ENCODE assay signal across 2 cellular contexts in the genomic region with DNA sequence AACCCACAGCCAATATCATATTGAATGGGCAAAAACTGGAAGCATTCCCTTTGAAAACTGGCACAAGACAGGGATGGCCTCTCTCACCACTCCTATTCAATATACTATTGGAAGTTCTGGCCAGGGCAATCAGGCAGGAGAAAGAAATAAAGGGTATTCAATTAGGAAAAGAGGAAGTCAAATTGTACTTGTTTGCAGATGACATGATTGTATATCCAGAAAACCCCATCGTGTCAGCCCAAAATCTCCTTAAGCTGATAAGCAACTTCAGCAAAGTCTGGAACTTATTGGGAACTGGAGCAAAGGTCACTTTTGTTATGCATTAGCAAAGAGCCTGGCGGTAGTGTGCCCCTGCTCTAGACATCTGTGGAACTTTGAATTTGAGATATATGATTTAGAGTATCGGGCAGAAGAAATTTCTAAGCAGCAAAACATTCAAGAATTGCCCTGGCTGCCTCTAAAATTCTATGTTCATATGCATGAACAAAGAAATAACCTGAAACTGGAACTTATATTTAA.
TF ChIP-seq lines count a peak whose summit lies in the region.

No MANE protein-coding gene starts in this region.

TF ChIP-seq in GM12878, 131 proteins besides CTCF, POLR2A, EP300 and RAD21:
- TF ChIP-seq SPI1 (IDR thresholded peaks at IDR 0.05; ENCODE audit: borderline replicate concordance, insufficient read depth, low read depth, low read length), result peak; percentile 35; the same call in 1 of the 2 replicates

TF ChIP-seq in liver, 16 proteins besides CTCF, POLR2A, EP300 and RAD21:
- peak in 1 of 2 donors; percentile 15 for TF ChIP-seq HNF4A (conservative IDR thresholded peaks at IDR 0.05)
- peak; percentile 42 to 53 for TF ChIP-seq RXRA (IDR thresholded peaks at IDR 0.05)
